10 cellular contexts compared by ENCODE assay signal in genomic region chr3:111630638-111631037, GRCh38. TPM values are rescaled to one million over a fixed set of nuclear protein-coding genes. Genes with fewer than 3 reads are reported as not detected.
A peak's percentile ranks its signal among the peaks of the same experiment; 100 is the strongest.
DNase-seq lines count a peak whose midpoint lies in the region; ATAC-seq, FAIRE-seq and TF ChIP-seq lines count a peak whose summit lies in the region.
"Not testable (repeated sequence)": the region's sequence is repeated elsewhere in the genome, so short reads cannot be mapped to it uniquely, and the experiment has no call there.
"Had no signal": no experiment of that assay in that cellular context is flagged by ENCODE, and none has a peak within 500 bp of the region (broad histone marks: within the 10 kb centered on the region; RNA-seq: fewer than 3 reads in every experiment).

No MANE protein-coding gene starts in this region.

- H3K9me3 Mint-ChIP-seq in activated T-cell treated with anti-CD3 and anti-CD28 coated beads, Interleukin-2, amount 50 U/mL, for 72 hours: peaks cover 15 to 18% of the 10 kb centered on the region in 2 donors
- H3K9me3 Mint-ChIP-seq in astrocyte (ENCODE audit: unreplicated experiment): peaks cover 14% of the 10 kb centered on the region
- H3K9me3 Mint-ChIP-seq in effector memory CD8-positive, alpha-beta T cell: peaks cover 9 to 23% of the 10 kb centered on the region in 2 donors

- not testable (repeated sequence) for H3K9me3 ChIP-seq in astrocyte (ENCODE audit: insufficient read depth, low read depth, low read length)

- H3K4me3 Mint-ChIP-seq in activated T-cell treated with anti-CD3 and anti-CD28 coated beads, Interleukin-2, amount 50 U/mL, for 72 hours; astrocyte (ENCODE audit: unreplicated experiment); effector memory CD8-positive, alpha-beta T cell: not testable (repeated sequence)

- not testable (repeated sequence) for H2AFZ ChIP-seq in astrocyte (ENCODE audit: low read depth, low read length)

- CTCF ChIA-PET in BJ (lab: Yijun Ruan, JAX): interaction anchor here (1.1 kb wide), 1 partner anchor 96 kb away, joined by 3 read pairs; no protein-coding TSS in a partner anchor

- not testable (repeated sequence) for FAIRE-seq in astrocyte (lab: Jason Lieb, UNC)

- DNase-seq in BJ (ENCODE audit: low read depth) (peak; percentile 28), ELR (ENCODE audit: low read depth) (peak; percentile 17), M059J (ENCODE audit: low read depth) (peak; percentile 93), astrocyte (ENCODE audit: low read depth) (peak; percentile 73), fibroblast of villous mesenchyme (ENCODE audit: low read depth) (peak; percentile 34)
- DNase-seq in activated T-cell treated with anti-CD3 and anti-CD28 coated beads, Interleukin-2, amount 50 U/mL, for 72 hours; effector memory CD8-positive, alpha-beta T cell: not testable (repeated sequence)

- not testable (repeated sequence) for TF ChIP-seq CTCF in BJ (IDR thresholded peaks at IDR 0.05; ENCODE audit: insufficient read depth, low read depth, low read length); astrocyte (IDR thresholded peaks at IDR 0.05; ENCODE audit: insufficient read depth, low read depth, low read length); fibroblast of villous mesenchyme (IDR thresholded peaks at IDR 0.05; ENCODE audit: insufficient read depth, low read depth, low read length)

- not testable (repeated sequence) for H3K36me3 ChIP-seq in BJ (ENCODE audit: control insufficient read depth, insufficient read depth, low read length); astrocyte (ENCODE audit: insufficient read depth, low read length)

- H3K27me3 Mint-ChIP-seq in activated T-cell treated with anti-CD3 and anti-CD28 coated beads, Interleukin-2, amount 50 U/mL, for 72 hours (ENCODE audit: low read depth); astrocyte (ENCODE audit: low read depth, unreplicated experiment); effector memory CD8-positive, alpha-beta T cell: not testable (repeated sequence)

- ATAC-seq in activated T-cell treated with anti-CD3 and anti-CD28 coated beads, Interleukin-2, amount 50 U/mL, for 72 hours (replicated peaks in 1 of 2); effector memory CD8-positive, alpha-beta T cell (replicated peaks): not testable (repeated sequence)

- not testable (repeated sequence) for H3K27ac ChIP-seq in astrocyte (ENCODE audit: low read depth, low read length)

- not testable (repeated sequence) for H3K4me1 Mint-ChIP-seq in activated T-cell treated with anti-CD3 and anti-CD28 coated beads, Interleukin-2, amount 50 U/mL, for 72 hours (ENCODE audit: low read depth)
- H3K4me1 Mint-ChIP-seq in astrocyte (ENCODE audit: low read depth, unreplicated experiment): peaks cover 12% of the 10 kb centered on the region
- H3K4me1 Mint-ChIP-seq in effector memory CD8-positive, alpha-beta T cell (ENCODE audit: low read depth in 2 of 2): peaks cover 2 to 13% of the 10 kb centered on the region in 2 donors

- not testable (repeated sequence) for H3K4me3 ChIP-seq in BJ (ENCODE audit: low read depth, low read length); astrocyte (ENCODE audit: insufficient read depth, low read depth, low read length); fibroblast of villous mesenchyme (ENCODE audit: low read depth, low read length)

- H3K4me2 ChIP-seq in astrocyte (ENCODE audit: low read length): not testable (repeated sequence)

- H3K79me2 ChIP-seq in astrocyte (ENCODE audit: insufficient read depth, low read length): not testable (repeated sequence)

- H3K9ac ChIP-seq in astrocyte (ENCODE audit: low read length): not testable (repeated sequence)

- H3K4me1 ChIP-seq in astrocyte (ENCODE audit: insufficient read depth, low read length): not testable (repeated sequence)

- H3K36me3 Mint-ChIP-seq in activated T-cell treated with anti-CD3 and anti-CD28 coated beads, Interleukin-2, amount 50 U/mL, for 72 hours (ENCODE audit: insufficient read depth in 2 of 2): peaks cover 20 to 24% of the 10 kb centered on the region in 2 donors
- not testable (repeated sequence) for H3K36me3 Mint-ChIP-seq in astrocyte (ENCODE audit: low read depth, unreplicated experiment)
- H3K36me3 Mint-ChIP-seq in effector memory CD8-positive, alpha-beta T cell (ENCODE audit: insufficient read depth): peaks cover 29% of the 10 kb centered on the region

- H3K27me3 ChIP-seq in BJ (ENCODE audit: control insufficient read depth, insufficient read depth, low read length); astrocyte (ENCODE audit: insufficient read depth, low read length): not testable (repeated sequence)

- POLR2A ChIA-PET in BJ (lab: Charles Lee): not testable (repeated sequence)

- not testable (repeated sequence) for H4K20me1 ChIP-seq in astrocyte (ENCODE audit: insufficient read depth, low read length)

- H3K27ac Mint-ChIP-seq in activated T-cell treated with anti-CD3 and anti-CD28 coated beads, Interleukin-2, amount 50 U/mL, for 72 hours: peak overlapping the region; percentile 59
- not testable (repeated sequence) for H3K27ac Mint-ChIP-seq in astrocyte (ENCODE audit: unreplicated experiment)
- peak overlapping the region; percentile 20 to 77 for H3K27ac Mint-ChIP-seq in effector memory CD8-positive, alpha-beta T cell

RNA-seq across cellular contexts. Expression of gene ZBED2, which starts 35.5 kb away (rescaled TPM):
- 0.07 TPM in 1 of 2 replicates, not detected in the other for polyA plus RNA-seq in BJ (2011; rRNA removed)
- not detected in 2 replicates for polyA minus RNA-seq in BJ (2011; rRNA and poly(A)+ RNA removed)
- 0.15 and 0.49 TPM in 2 replicates for total RNA-seq in M059J (2014; rRNA removed; shearing (Covaris generic))
- 100 to 1,000 TPM; 360 to 597 TPM for total RNA-seq in activated T-cell treated with anti-CD3 and anti-CD28 coated beads, Interleukin-2, amount 50 U/mL, for 72 hours
- 0.36 and 1.0 TPM in 2 replicates for total RNA-seq in astrocyte
- total RNA-seq in fibroblast of villous mesenchyme: under 0.01 TPM in 1 of 2 replicates, not detected in the other
- total RNA-seq: H9, HT-29 had no signal
- polyA plus RNA-seq: CD14-positive monocyte had no signal

RNA-seq across cellular contexts. Expression of gene PLCXD2, which starts 43.8 kb away (rescaled TPM):
- 0.64 and 0.71 TPM in 2 replicates for polyA plus RNA-seq in BJ (2011; rRNA removed)
- 1.5 and 1.7 TPM in 2 replicates for polyA minus RNA-seq in BJ (2011; rRNA and poly(A)+ RNA removed)
- 0.79 and 0.96 TPM in 2 replicates for total RNA-seq in M059J (2014; rRNA removed; shearing (Covaris generic))
- total RNA-seq in activated T-cell treated with anti-CD3 and anti-CD28 coated beads, Interleukin-2, amount 50 U/mL, for 72 hours: 10 to 100 TPM in 1 of 2 donors, 1 to 10 TPM in 1; 9.0 to 10.6 TPM
- 9.3 and 11.4 TPM in 2 replicates for total RNA-seq in astrocyte
- total RNA-seq in fibroblast of villous mesenchyme: 0.97 and 1.7 TPM in 2 replicates

Comparison
In these comparisons a context has a peak if more than half of its experiments do, and no peak if none do; other contexts are left out.
1. RNA of gene ZBED2, which starts 35.5 kb away (total RNA-seq): 360 to 597 TPM in activated T-cell treated with anti-CD3 and anti-CD28 coated beads, Interleukin-2, amount 50 U/mL, for 72 hours; 0.36 to 1.0 TPM in astrocyte, 0.15 to 0.49 TPM in M059J and under 0.01 TPM in fibroblast of villous mesenchyme; every median in the first group is over 100 times any median in the second.